In the genomic region with DNA sequence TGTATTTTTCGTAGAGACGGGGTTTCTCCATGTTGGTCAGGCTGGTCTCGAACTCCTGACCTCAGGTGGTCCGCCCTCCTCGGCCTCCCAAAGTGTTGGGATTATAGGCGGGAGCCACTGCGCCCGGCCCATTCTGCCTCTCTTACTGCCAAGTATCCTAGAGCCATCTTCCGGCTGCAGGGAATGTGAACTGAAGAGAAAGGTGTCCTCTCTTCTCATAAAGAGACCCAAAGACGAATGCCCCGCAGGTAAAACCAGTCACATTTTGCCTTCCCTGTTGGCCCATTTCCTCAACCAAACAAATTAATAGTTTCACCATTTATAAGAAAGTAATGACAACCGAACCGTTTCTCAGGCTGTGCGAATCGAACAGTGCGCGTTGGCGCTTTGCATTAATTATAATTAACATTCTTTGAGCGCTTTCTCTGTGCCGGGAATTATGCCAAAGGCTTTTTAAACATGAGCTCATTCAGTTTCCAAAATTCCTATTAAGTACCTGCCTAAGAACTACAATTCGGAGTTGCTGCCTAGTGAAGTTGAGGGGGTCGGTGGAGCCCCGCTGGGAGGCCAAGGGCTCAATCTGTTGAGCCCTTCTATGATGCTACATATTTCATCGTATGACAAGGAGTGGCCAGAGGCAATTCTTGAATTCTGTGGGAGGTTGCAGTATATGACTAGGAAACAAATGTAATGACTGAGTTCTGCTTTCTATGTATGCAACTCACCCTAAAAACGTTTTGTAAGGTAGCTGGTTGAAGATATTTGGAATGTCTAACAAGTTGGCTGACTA, we compare ENCODE assay signal across 8 cellular contexts. TPM values are rescaled to one million over a fixed set of nuclear protein-coding genes. Genes with fewer than 3 reads are reported as not detected.
DNase-seq lines count a peak whose midpoint lies in the region; ATAC-seq, FAIRE-seq and TF ChIP-seq lines count a peak whose summit lies in the region.

No MANE protein-coding gene starts in this region.

- peak overlapping the region; percentile 30; the same call in 1 of the 2 replicates for H2AFZ ChIP-seq in K562 (ENCODE audit: low read depth, low read length)

- TF ChIP-seq POLR2A in K562 (conservative IDR thresholded peaks at IDR 0.05) = no peak

- in situ Hi-C loops in K562 (cut with MboI) = loop anchor here (10.0 kb wide), 1 partner anchor 113 kb away; a partner anchor contains a TSS

- ATAC-seq in K562 = peak; percentile 5; the same call in 2 of the 3 replicates
- ATAC-seq in left lung = peak; percentile 1
- ATAC-seq in thoracic aorta (ENCODE audit: insufficient number of reproducible peaks, low FRiP score, low read depth) = no peak
- no peak for ATAC-seq in GM19351 (IDR thresholded peaks at IDR 0.05; ENCODE audit: unreplicated experiment)
- ATAC-seq in GM21619 (IDR thresholded peaks at IDR 0.05; ENCODE audit: unreplicated experiment) = no peak

- no peaks in the 10 kb centered on the region for H3K9me3 Mint-ChIP-seq in T-helper 1 cell treated with Interleukin-12 subunit alpha and Interleukin-12 subunit beta and Interleukin-4 antibody, amounts not matched to agents 30 μg/mL and 1 μg/mL, for 36 hours

- CTCF ChIA-PET in K562 (lab: Yijun Ruan, JAX; ENCODE audit: low intra/inter-chr PET ratio) = no interaction called here

- no peak for TF ChIP-seq RAD21 in K562 (CRISPR knock-in tag; conservative IDR thresholded peaks at IDR 0.05 in 1 of 2, IDR thresholded peaks at IDR 0.05 in 1 of 2)

- H3K4me3 Mint-ChIP-seq in T-helper 1 cell treated with Interleukin-12 subunit alpha and Interleukin-12 subunit beta and Interleukin-4 antibody, amounts not matched to agents 30 μg/mL and 1 μg/mL, for 36 hours = peak overlapping the region; percentile 98

- H3K4me1 ChIP-seq in K562 (replicated peaks in 1 of 2; ENCODE audit: control insufficient read depth in 2 of 2, insufficient read depth in 2 of 2, low read length in 2 of 2) (peaks cover 7 to 12% of the 10 kb centered on the region in 2 experiments; a peak in 3 of 5 replicates), left lung (peaks cover 22 to 80% of the 10 kb centered on the region in 2 donors), thoracic aorta (ENCODE audit: control insufficient read depth in 1 of 2, low read depth in 2 of 2) (peaks cover 12 to 28% of the 10 kb centered on the region in 2 donors)

- H3K9ac ChIP-seq in K562 (ENCODE audit: insufficient read depth in 1 of 2, low read depth in 2 of 2, low read length in 2 of 2) = peak overlapping the region; percentile 88 to 100; a peak in 3 of 4 replicates

- intact Hi-C loops in K562 (cut with micrococcal nuclease) (loop anchor here (2.0 to 10.0 kb wide), 3 partner anchors 47 to 1283 kb away; a partner anchor contains a TSS), left lung (cut with DNase I) (no loop called here)

- peak overlapping the region; percentile 86 for H3K4me3 ChIP-seq in K562
- peak overlapping the region; percentile 60 to 71 for H3K4me3 ChIP-seq in left lung
- H3K4me3 ChIP-seq in thoracic aorta = peak overlapping the region; percentile 87

- DNase-seq in T-helper 1 cell (no peak), K562 (ENCODE audit: extremely low read depth in 1 of 4, low spot score in 3 of 4) (peak in 1 of 4 experiments; percentile 38), left lung (no peak), thoracic aorta (ENCODE audit: low spot score) (no peak)
- DNase-seq in stimulated activated CD4-positive, alpha-beta T cell treated with anti-CD3 and anti-CD28 coated beads, Interleukin-4, amount 100 ng/mL, for 1 hour = no peak

- BruUV-seq in K562 (replicated peaks; lab: Mats Ljungman, UMichigan) = TSS peak; percentile 82

- H4K20me1 ChIP-seq in K562 (replicated peaks; ENCODE audit: control insufficient read depth, insufficient read depth, low read length) = peaks cover 7% of the 10 kb centered on the region; the same call in 1 of the 2 replicates

- H3K9me3 ChIP-seq in K562 (replicated peaks; ENCODE audit: control insufficient read depth, insufficient read depth, low read depth, low read length) = no peaks in the 10 kb centered on the region
- H3K9me3 ChIP-seq in left lung = no peaks in the 10 kb centered on the region
- no peaks in the 10 kb centered on the region for H3K9me3 ChIP-seq in thoracic aorta

- H3K79me2 ChIP-seq in K562 (ENCODE audit: control insufficient read depth, insufficient read depth, low read length) = peaks cover 51% of the 10 kb centered on the region

- no peak for TF ChIP-seq EP300 in K562 (IDR thresholded peaks at IDR 0.05; ENCODE audit: low read length)

- no peak for TF ChIP-seq CTCF in K562 (IDR thresholded peaks at IDR 0.05 in 2 of 3, conservative IDR thresholded peaks at IDR 0.05 in 1 of 3; ENCODE audit: insufficient read depth in 2 of 3, low read depth in 1 of 3, low read length in 3 of 3)
- no peak for TF ChIP-seq CTCF in left lung (IDR thresholded peaks at IDR 0.05)
- no peak for TF ChIP-seq CTCF in thoracic aorta (IDR thresholded peaks at IDR 0.05)

- FAIRE-seq in K562 (lab: Jason Lieb, UNC) = no peak

- H3K27ac ChIP-seq in K562 (ENCODE audit: extremely low read depth, low read depth, low read length) (peak overlapping the region; percentile 98), left lung (peak overlapping the region; percentile 93 to 95), thoracic aorta (peak overlapping the region; percentile 88 to 91)

- WGBS in K562 (ENCODE audit: insufficient coverage, low coverage, missing lambda C conversion rate) = 15% methylated on average over 24 of the region's 25 CpGs

- POLR2A ChIA-PET in K562 (lab: Yijun Ruan, JAX) = interaction anchor here (0.8 to 4.6 kb wide), 6 partner anchors 10 to 136 kb away, joined by 3 to 70 read pairs (median 4); a partner anchor contains a TSS

- no peaks in the 10 kb centered on the region for H3K27me3 Mint-ChIP-seq in T-helper 1 cell treated with Interleukin-12 subunit alpha and Interleukin-12 subunit beta and Interleukin-4 antibody, amounts not matched to agents 30 μg/mL and 1 μg/mL, for 36 hours (ENCODE audit: low read depth)

- peaks cover 29% of the 10 kb centered on the region for H3K4me1 Mint-ChIP-seq in T-helper 1 cell treated with Interleukin-12 subunit alpha and Interleukin-12 subunit beta and Interleukin-4 antibody, amounts not matched to agents 30 μg/mL and 1 μg/mL, for 36 hours (ENCODE audit: low read depth)

- H3K27ac Mint-ChIP-seq in T-helper 1 cell treated with Interleukin-12 subunit alpha and Interleukin-12 subunit beta and Interleukin-4 antibody, amounts not matched to agents 30 μg/mL and 1 μg/mL, for 36 hours = peak overlapping the region; percentile 96

- peaks cover 38% of the 10 kb centered on the region for H3K36me3 ChIP-seq in K562 (ENCODE audit: control insufficient read depth, insufficient read depth, low read length)
- H3K36me3 ChIP-seq in left lung = peaks cover 0 to 33% of the 10 kb centered on the region in 2 donors
- peaks cover 11% of the 10 kb centered on the region for H3K36me3 ChIP-seq in thoracic aorta

- peak overlapping the region; percentile 99 for H3K4me2 ChIP-seq in K562 (ENCODE audit: insufficient read depth, low read length)

- no peaks in the 10 kb centered on the region for H3K27me3 ChIP-seq in K562 (ENCODE audit: control insufficient read depth in 2 of 2, insufficient read depth in 2 of 2, low read length in 2 of 2)
- H3K27me3 ChIP-seq in left lung = no peaks in the 10 kb centered on the region
- no peaks in the 10 kb centered on the region for H3K27me3 ChIP-seq in thoracic aorta (replicated peaks; ENCODE audit: insufficient read depth)

- H3K9me1 ChIP-seq in K562 (ENCODE audit: control insufficient read depth, insufficient read depth, low read length) = no peaks in the 10 kb centered on the region

- peaks cover 25% of the 10 kb centered on the region for H3K36me3 Mint-ChIP-seq in T-helper 1 cell treated with Interleukin-12 subunit alpha and Interleukin-12 subunit beta and Interleukin-4 antibody, amounts not matched to agents 30 μg/mL and 1 μg/mL, for 36 hours (ENCODE audit: low read depth)

RNA-seq across cellular contexts. Expression of a gene that starts 0.8 kb away (rescaled TPM):
- total RNA-seq in K562 (2011; cell fraction: chromatin; rRNA removed; ENCODE audit: low replicate concordance) = 302 and 379 TPM in 2 replicates
- total RNA-seq in K562 (2011; cell fraction: nucleolus; rRNA removed) = 502 and 519 TPM in 2 replicates
- total RNA-seq in K562 (2011; cell fraction: nucleoplasm; rRNA removed) = 556 and 741 TPM in 2 replicates
- total RNA-seq in K562 (2014; rRNA removed) (2,157 and 4,237 TPM in 2 replicates), K562 (2014; rRNA removed; fragmentation: Illumina TruSeq; extraction: Trizol) (1,726 and 1,992 TPM in 2 replicates), K562 (2015; rRNA removed; fragmentation: Illumina TruSeq; extraction: Trizol) (1,831 and 1,892 TPM in 2 replicates), K562 (2021) (1,401 and 1,590 TPM in 2 replicates), left lung (100 to 1,000 TPM; 811 to 860 TPM), thoracic aorta (100 to 1,000 TPM; 633 to 750 TPM)
- polyA plus RNA-seq in K562 (2011; rRNA removed) (1,776 and 1,804 TPM in 2 replicates), K562 (2014; fragmentation: Illumina TruSeq; extraction: Trizol) (2,147 and 2,288 TPM in 2 replicates), K562 (2014; fragmentation: Nextera tagmentation; extraction: Ambion mirVana) (1,000 to 10,000 TPM; 1,189 to 1,198 TPM), K562 (2014; rRNA removed) (4,750 and 5,417 TPM in 2 replicates)
- 424 and 746 TPM in 2 replicates for polyA plus RNA-seq in K562 (2011; cell fraction: cytosol; rRNA removed)
- 459 and 780 TPM in 2 replicates for polyA plus RNA-seq in K562 (2011; cell fraction: nucleus; rRNA removed)
- polyA plus RNA-seq in K562 (2012) = 1,572 and 2,137 TPM in 2 replicates
- polyA minus RNA-seq in K562 (2011; rRNA and poly(A)+ RNA removed) = 621 and 719 TPM in 2 replicates
- polyA minus RNA-seq in K562 (2011; cell fraction: cytosol; rRNA and poly(A)+ RNA removed) = 317 and 358 TPM in 2 replicates
- polyA minus RNA-seq in K562 (2011; cell fraction: nucleus; rRNA and poly(A)+ RNA removed) = 175 and 332 TPM in 2 replicates

RNA-seq across cellular contexts. Expression of a gene that starts 10.4 kb away (rescaled TPM):
- total RNA-seq in K562 (2011; cell fraction: chromatin; rRNA removed; ENCODE audit: low replicate concordance) = 32.5 and 111 TPM in 2 replicates
- 22.2 and 32.0 TPM in 2 replicates for total RNA-seq in K562 (2011; cell fraction: nucleolus; rRNA removed)
- 39.2 and 53.8 TPM in 2 replicates for total RNA-seq in K562 (2011; cell fraction: nucleoplasm; rRNA removed)
- total RNA-seq in K562 (2014; rRNA removed) (23.7 and 23.8 TPM in 2 replicates), K562 (2014; rRNA removed; fragmentation: Illumina TruSeq; extraction: Trizol) (26.2 and 28.2 TPM in 2 replicates), K562 (2015; rRNA removed; fragmentation: Illumina TruSeq; extraction: Trizol) (25.1 and 26.3 TPM in 2 replicates), K562 (2021) (21.4 and 21.5 TPM in 2 replicates), left lung (10 to 100 TPM; 16.6 to 18.1 TPM), thoracic aorta (10 to 100 TPM; 17.7 to 26.6 TPM)
- polyA plus RNA-seq in K562 (2011; rRNA removed) (25.3 and 31.9 TPM in 2 replicates), K562 (2014; fragmentation: Illumina TruSeq; extraction: Trizol) (18.8 and 20.9 TPM in 2 replicates), K562 (2014; fragmentation: Nextera tagmentation; extraction: Ambion mirVana) (1 to 10 TPM; 6.2 to 7.2 TPM), K562 (2014; rRNA removed) (15.7 and 16.2 TPM in 2 replicates)
- 6.1 and 8.5 TPM in 2 replicates for polyA plus RNA-seq in K562 (2011; cell fraction: cytosol; rRNA removed)
- 17.0 and 18.8 TPM in 2 replicates for polyA plus RNA-seq in K562 (2011; cell fraction: nucleus; rRNA removed)
- polyA plus RNA-seq in K562 (2012) = 12.9 and 13.6 TPM in 2 replicates
- polyA minus RNA-seq in K562 (2011; rRNA and poly(A)+ RNA removed) = 56.1 and 62.4 TPM in 2 replicates
- polyA minus RNA-seq in K562 (2011; cell fraction: cytosol; rRNA and poly(A)+ RNA removed) = 23.7 and 26.0 TPM in 2 replicates
- polyA minus RNA-seq in K562 (2011; cell fraction: nucleus; rRNA and poly(A)+ RNA removed) = 26.4 and 30.4 TPM in 2 replicates

RNA-seq across cellular contexts. Expression of a gene that starts 37.1 kb away (rescaled TPM):
- 6.5 and 17.2 TPM in 2 replicates for total RNA-seq in K562 (2011; cell fraction: chromatin; rRNA removed; ENCODE audit: low replicate concordance)
- total RNA-seq in K562 (2011; cell fraction: nucleolus; rRNA removed) = 4.3 and 4.5 TPM in 2 replicates
- 6.2 and 10.3 TPM in 2 replicates for total RNA-seq in K562 (2011; cell fraction: nucleoplasm; rRNA removed)
- total RNA-seq in K562 (2014; rRNA removed) (3.6 and 4.3 TPM in 2 replicates), K562 (2014; rRNA removed; fragmentation: Illumina TruSeq; extraction: Trizol) (10.1 and 12.1 TPM in 2 replicates), K562 (2015; rRNA removed; fragmentation: Illumina TruSeq; extraction: Trizol) (8.2 and 8.5 TPM in 2 replicates), K562 (2021) (7.1 and 7.7 TPM in 2 replicates), left lung (10 to 100 TPM in 1 of 2 donors, 1 to 10 TPM in 1; 8.5 to 11.2 TPM), thoracic aorta (10 to 100 TPM in 1 of 2 donors, 1 to 10 TPM in 1; 4.7 to 20.1 TPM)
- polyA plus RNA-seq in K562 (2011; rRNA removed) (2.2 and 2.5 TPM in 2 replicates), K562 (2014; fragmentation: Illumina TruSeq; extraction: Trizol) (4.4 TPM in 2 replicates), K562 (2014; fragmentation: Nextera tagmentation; extraction: Ambion mirVana) (1 to 10 TPM; 2.0 to 3.2 TPM), K562 (2014; rRNA removed) (2.6 and 3.5 TPM in 2 replicates)
- polyA plus RNA-seq in K562 (2011; cell fraction: cytosol; rRNA removed) = 0.67 and 1.8 TPM in 2 replicates
- 2.7 and 2.9 TPM in 2 replicates for polyA plus RNA-seq in K562 (2011; cell fraction: nucleus; rRNA removed)
- polyA plus RNA-seq in K562 (2012) = 2.4 and 3.0 TPM in 2 replicates
- 8.8 and 10.8 TPM in 2 replicates for polyA minus RNA-seq in K562 (2011; rRNA and poly(A)+ RNA removed)
- 3.8 and 4.9 TPM in 2 replicates for polyA minus RNA-seq in K562 (2011; cell fraction: cytosol; rRNA and poly(A)+ RNA removed)
- polyA minus RNA-seq in K562 (2011; cell fraction: nucleus; rRNA and poly(A)+ RNA removed) = 4.2 and 5.1 TPM in 2 replicates

Comparison
In these comparisons a context has a peak if more than half of its experiments do, and no peak if none do; other contexts are left out.
1. ATAC-seq: peak in K562 (single experiment) and left lung (single experiment); none in thoracic aorta (single experiment), GM19351 (single experiment) and GM21619 (single experiment).
2. Peak in every context shown above with its lines, with median percentiles within 50 percentile points of each other: H3K27ac ChIP-seq and H3K4me3 ChIP-seq.